18 cellular contexts compared by ENCODE assay signal in genomic region chr2:193303464-193303863, GRCh38.
DNase-seq lines count a peak whose midpoint lies in the region; ATAC-seq lines count a peak whose summit lies in the region.
"Had no signal": no experiment of that assay in that cellular context is flagged by ENCODE, and none has a peak within 500 bp of the region (broad histone marks: within the 10 kb centered on the region; RNA-seq: fewer than 3 reads in every experiment).

No MANE protein-coding gene starts in this region.

- peak; percentile 65 for DNase-seq in NCI-H1105 (lab: John Stamatoyannopoulos, UW)
- DNase-seq in NCI-H146 (lab: John Stamatoyannopoulos, UW), result peak; percentile 60
- DNase-seq in NCI-H748 treated with DMSO at 0.1 percent for 48 hours (lab: John Stamatoyannopoulos, UW), result peak; percentile 91
- DNase-seq in dedifferentiated amniotic fluid mesenchymal stem cell (ENCODE audit: extremely low spot score), result peak; percentile 27
- DNase-seq in DMS79 treated with DMSO at 0.1 percent for 48 hours (lab: John Stamatoyannopoulos, UW), result no peak
- DNase-seq: ACHN; C1 segment of cervical spinal cord; CD8-positive, alpha-beta memory T cell; DND-41; H9; MV-4-11; NCI-H187; NK-92 treated with Interleukin-12 subunit alpha and Interleukin-12 subunit beta, amount 100 ng/mL, for 24 hours; SW 1271 had no signal

- ATAC-seq in HG03457 (IDR thresholded peaks at IDR 0.05; ENCODE audit: unreplicated experiment), result no peak
- no peak for ATAC-seq in GM18868 (IDR thresholded peaks at IDR 0.05; ENCODE audit: unreplicated experiment)
- ATAC-seq: K562, Right ventricle myocardium inferior had no signal
